Comparison of ENCODE assay signal across 1 cellular context in the genomic region with DNA sequence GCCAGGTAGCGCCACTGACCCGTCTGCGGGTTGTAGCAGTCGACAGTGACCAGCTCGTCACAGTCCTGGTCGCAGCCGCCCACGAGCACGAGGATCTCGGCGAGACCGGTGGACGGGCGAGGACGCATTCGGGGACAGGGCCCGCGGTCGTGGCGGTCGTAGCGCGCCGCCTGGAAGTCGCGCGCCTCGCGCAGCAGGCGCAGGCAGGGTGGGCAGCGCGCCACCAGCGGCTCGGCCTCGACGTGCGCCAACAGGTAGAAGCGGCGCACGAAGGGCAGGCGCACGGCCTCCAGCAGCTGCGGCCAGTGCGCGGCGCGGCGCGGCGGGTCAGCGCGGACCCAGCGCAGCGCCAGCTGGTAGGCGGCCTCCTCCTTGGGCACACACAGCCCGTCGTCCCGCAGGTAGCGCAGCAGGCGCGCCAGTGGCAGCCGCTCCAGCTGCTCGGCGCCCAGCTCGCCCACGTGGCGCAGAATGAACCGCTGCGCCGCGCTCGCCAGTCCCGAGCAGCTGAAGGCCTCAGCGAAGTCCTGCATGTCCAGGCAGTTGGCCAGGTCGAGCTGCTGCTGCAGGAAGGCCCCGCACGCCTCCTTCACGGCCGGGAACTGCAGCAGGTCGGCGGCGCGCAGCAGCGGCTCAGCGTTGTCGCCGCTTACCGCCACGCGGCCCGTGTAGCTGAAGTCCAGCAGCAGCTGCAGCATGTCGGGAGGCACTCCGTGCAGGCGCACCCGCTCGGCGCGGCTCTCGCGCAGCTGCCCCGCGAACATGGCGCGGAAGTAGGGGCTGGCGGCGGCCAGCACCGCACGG.
A peak's percentile ranks its signal among the peaks of the same experiment; 100 is the strongest.
TF ChIP-seq lines count a peak whose summit lies in the region.

No MANE protein-coding gene starts in this region.

TF ChIP-seq in H1, 55 proteins besides CTCF, POLR2A, EP300 and RAD21:
- TF ChIP-seq JUN (IDR thresholded peaks at IDR 0.05; ENCODE audit: low read depth, low read length): no peak
- no peak for TF ChIP-seq JUND (IDR thresholded peaks at IDR 0.05; ENCODE audit: low read length)
- peak; percentile 2 to 69; a peak in 1 of 4 replicates for TF ChIP-seq SIN3A (conservative IDR thresholded peaks at IDR 0.05 in 1 of 2, IDR thresholded peaks at IDR 0.05 in 1 of 2; ENCODE audit: low read depth in 1 of 2, low read length in 2 of 2)
- no peak; the same call in 1 of the 2 replicates for TF ChIP-seq TBP (IDR thresholded peaks at IDR 0.05; ENCODE audit: low read depth, low read length)
- TF ChIP-seq, protein P1, sequence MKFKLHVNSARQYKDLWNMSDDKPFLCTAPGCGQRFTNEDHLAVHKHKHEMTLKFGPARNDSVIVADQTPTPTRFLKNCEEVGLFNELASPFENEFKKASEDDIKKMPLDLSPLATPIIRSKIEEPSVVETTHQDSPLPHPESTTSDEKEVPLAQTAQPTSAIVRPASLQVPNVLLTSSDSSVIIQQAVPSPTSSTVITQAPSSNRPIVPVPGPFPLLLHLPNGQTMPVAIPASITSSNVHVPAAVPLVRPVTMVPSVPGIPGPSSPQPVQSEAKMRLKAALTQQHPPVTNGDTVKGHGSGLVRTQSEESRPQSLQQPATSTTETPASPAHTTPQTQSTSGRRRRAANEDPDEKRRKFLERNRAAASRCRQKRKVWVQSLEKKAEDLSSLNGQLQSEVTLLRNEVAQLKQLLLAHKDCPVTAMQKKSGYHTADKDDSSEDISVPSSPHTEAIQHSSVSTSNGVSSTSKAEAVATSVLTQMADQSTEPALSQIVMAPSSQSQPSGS (IDR thresholded peaks at IDR 0.05; ENCODE audit: low read length): no peak
- TF ChIP-seq SUZ12 (IDR thresholded peaks at IDR 0.05; ENCODE audit: low read length): peak; percentile 27; the same call in 1 of the 2 replicates
- peak; percentile 92 for TF ChIP-seq KDM4A (IDR thresholded peaks at IDR 0.05; ENCODE audit: low read depth, low read length, severe bottlenecking)
- TF ChIP-seq KDM5A (IDR thresholded peaks at IDR 0.05; ENCODE audit: low read length): no peak
- TF ChIP-seq, protein P2, sequence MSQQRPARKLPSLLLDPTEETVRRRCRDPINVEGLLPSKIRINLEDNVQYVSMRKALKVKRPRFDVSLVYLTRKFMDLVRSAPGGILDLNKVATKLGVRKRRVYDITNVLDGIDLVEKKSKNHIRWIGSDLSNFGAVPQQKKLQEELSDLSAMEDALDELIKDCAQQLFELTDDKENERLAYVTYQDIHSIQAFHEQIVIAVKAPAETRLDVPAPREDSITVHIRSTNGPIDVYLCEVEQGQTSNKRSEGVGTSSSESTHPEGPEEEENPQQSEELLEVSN (IDR thresholded peaks at IDR 0.05): peak; percentile 68; the same call in 1 of the 2 replicates
- TF ChIP-seq, protein P3, sequence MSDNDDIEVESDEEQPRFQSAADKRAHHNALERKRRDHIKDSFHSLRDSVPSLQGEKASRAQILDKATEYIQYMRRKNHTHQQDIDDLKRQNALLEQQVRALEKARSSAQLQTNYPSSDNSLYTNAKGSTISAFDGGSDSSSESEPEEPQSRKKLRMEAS (IDR thresholded peaks at IDR 0.05): peak; percentile 90
- no peak for TF ChIP-seq SP4 (IDR thresholded peaks at IDR 0.05; ENCODE audit: low read length)
- no peak for TF ChIP-seq SIRT6 (IDR thresholded peaks at IDR 0.05; ENCODE audit: low read length)
- 0 out of 2 replicates have a peak, but pooled peaks have one; percentile 16 for TF ChIP-seq RBBP5 (IDR thresholded peaks at IDR 0.05; ENCODE audit: borderline replicate concordance, low read depth, low read length)
- TF ChIP-seq TAF7 (optimal IDR thresholded peaks at IDR 0.05; ENCODE audit: borderline replicate concordance, low read depth, low read length): no peak
- TF ChIP-seq POLR2AphosphoS5 (IDR thresholded peaks at IDR 0.05; ENCODE audit: low read depth, low read length): peak; percentile 35; the same call in 1 of the 2 replicates
- TF ChIP-seq SAP30 (IDR thresholded peaks at IDR 0.05; ENCODE audit: insufficient read depth, insufficient replicate concordance, low read length): no peak
- TF ChIP-seq CEBPB (IDR thresholded peaks at IDR 0.05; ENCODE audit: low read depth, low read length): no peak
- TF ChIP-seq ASH2L (IDR thresholded peaks at IDR 0.05; ENCODE audit: low read length): peak; percentile 65
- TF ChIP-seq KDM1A (IDR thresholded peaks at IDR 0.05; ENCODE audit: borderline replicate concordance, low read length): 0 out of 2 replicates have a peak, but pooled peaks have one; percentile 8
- no peak for TF ChIP-seq EZH2 (IDR thresholded peaks at IDR 0.05; ENCODE audit: low read depth, low read length, severe bottlenecking)
- no peak for TF ChIP-seq RXRA (IDR thresholded peaks at IDR 0.05; ENCODE audit: insufficient read depth, low read depth, low read length)
- TF ChIP-seq GABPA (IDR thresholded peaks at IDR 0.05; ENCODE audit: borderline replicate concordance, insufficient read depth, low read length): peak; percentile 66; the same call in 1 of the 2 replicates
